Comparison of ENCODE assay signal across 8 cellular contexts in genomic region chr1:234601217-234602017, GRCh38. TPM values are rescaled to one million over a fixed set of nuclear protein-coding genes. Genes with fewer than 3 reads are reported as not detected.
DNase-seq lines count a peak whose midpoint lies in the region; ATAC-seq, FAIRE-seq and TF ChIP-seq lines count a peak whose summit lies in the region.

No MANE protein-coding gene starts in this region.

- H3K36me3 ChIP-seq in GM12878 (ENCODE audit: control insufficient read depth in 2 of 2, insufficient read depth in 2 of 2, low read length in 1 of 2), result peaks cover 0 to 11% of the 10 kb centered on the region in 2 experiments; a peak in 1 of 4 replicates
- H3K36me3 ChIP-seq in aorta (ENCODE audit: control insufficient read depth in 1 of 2, insufficient read depth in 2 of 2, low read length in 1 of 2), result no peaks in the 10 kb centered on the region

- peaks cover 69% of the 10 kb centered on the region for H3K4me1 Mint-ChIP-seq in activated T-cell treated with anti-CD3 and anti-CD28 coated beads, Interleukin-2, amount 50 U/mL, for 4 hours (ENCODE audit: low read depth)

- no peaks in the 10 kb centered on the region for H4K20me1 ChIP-seq in GM12878 (ENCODE audit: control insufficient read depth, insufficient read depth)

- SMC1A ChIA-PET in GM12878 (lab: Charles Lee; ENCODE audit: uncharacterized antibody, unreplicated experiment), result interaction anchor here (0.8 to 9.7 kb wide), 35 partner anchors 8 to 482 kb away, joined by 3 to 81 read pairs (median 4); no protein-coding TSS in a partner anchor

- TF ChIP-seq CTCF in GM12878 (IDR thresholded peaks at IDR 0.05 in 2 of 3, conservative IDR thresholded peaks at IDR 0.05 in 1 of 3; ENCODE audit: control insufficient read depth in 2 of 3, extremely low read depth in 1 of 3, insufficient read depth in 1 of 3, low read depth in 3 of 3, low read length in 3 of 3), result no peak

- no peak for TF ChIP-seq POLR2A in GM12878 (IDR thresholded peaks at IDR 0.05; ENCODE audit: low read depth, low read length)

- intact Hi-C loops in GM12878 (cut with micrococcal nuclease; ENCODE audit: unreplicated experiment), result loop anchor here (1.0 to 10.0 kb wide), 3 partner anchors 102 to 487 kb away; partner anchors contain the start of gene COA6
- intact Hi-C loops in aorta (cut with DNase I), result loop anchor here (5.0 to 10.0 kb wide), 3 partner anchors 69 to 263 kb away; no protein-coding TSS in a partner anchor

- H3K36me3 Mint-ChIP-seq in activated T-cell treated with anti-CD3 and anti-CD28 coated beads, Interleukin-2, amount 50 U/mL, for 4 hours (ENCODE audit: insufficient read depth), result peaks cover 26% of the 10 kb centered on the region

- no peak for ATAC-seq in activated T-cell treated with anti-CD3 and anti-CD28 coated beads, Interleukin-2, amount 50 U/mL, for 4 hours
- ATAC-seq in GM12878 (peak; percentile 26), aorta (ENCODE audit: low FRiP score) (no peak), HG02884 (IDR thresholded peaks at IDR 0.05; ENCODE audit: unreplicated experiment) (no peak)

- no TSS peak for BruUV-seq in GM12878 (replicated peaks; lab: Mats Ljungman, UMichigan)

- in situ Hi-C loops in GM12878 (cut with MboI), result loop anchor here (10.0 kb wide), 1 partner anchor 373 kb away; no protein-coding TSS in a partner anchor

- TF ChIP-seq RAD21 in GM12878 (IDR thresholded peaks at IDR 0.05; ENCODE audit: insufficient read depth, low read depth, low read length), result no peak

- DNase-seq in activated T-cell treated with anti-CD3 and anti-CD28 coated beads, Interleukin-2, amount 50 U/mL, for 4 hours, result no peak
- DNase-seq in activated T-cell treated with anti-CD3 and anti-CD28 coated beads, Interleukin-2, amount 50 U/mL, for 48 hours, result no peak
- DNase-seq in NCI-H69 (lab: John Stamatoyannopoulos, UW) (peak; percentile 81), GM12878 (ENCODE audit: low read depth, low spot score) (no peak), lung microvascular endothelial cell (ENCODE audit: low read depth in 2 of 2) (peak; percentile 43 to 69), aorta (no peak), NCI-H1105 (lab: John Stamatoyannopoulos, UW) (no peak)

- H3K27me3 ChIP-seq in GM12878 (replicated peaks in 1 of 2; ENCODE audit: control insufficient read depth in 2 of 2, insufficient read depth in 2 of 2, low read length in 1 of 2) (no peaks in the 10 kb centered on the region), aorta (ENCODE audit: control insufficient read depth in 1 of 2, insufficient read depth in 2 of 2, low read length in 1 of 2) (no peaks in the 10 kb centered on the region)

- no peak for TF ChIP-seq EP300 in GM12878 (IDR thresholded peaks at IDR 0.05; ENCODE audit: borderline replicate concordance in 1 of 2, control insufficient read depth in 1 of 2, low read depth in 2 of 2, low read length in 2 of 2)

- no peaks in the 10 kb centered on the region for H3K9me3 ChIP-seq in GM12878 (replicated peaks; ENCODE audit: control insufficient read depth, insufficient read depth, low read length)
- H3K9me3 ChIP-seq in aorta (ENCODE audit: control insufficient read depth, low read length), result no peaks in the 10 kb centered on the region

- no peak for FAIRE-seq in GM12878 (lab: Jason Lieb, UNC)

- peaks cover 22% of the 10 kb centered on the region for H3K4me1 ChIP-seq in GM12878 (ENCODE audit: control insufficient read depth, insufficient read depth, low read length)
- H3K4me1 ChIP-seq in aorta (ENCODE audit: control insufficient read depth in 1 of 2, insufficient read depth in 2 of 2, low read length in 2 of 2), result peaks cover 0 to 4% of the 10 kb centered on the region in 2 donors

- POLR2A ChIA-PET in GM12878 (lab: Charles Lee), result interaction anchor here (0.6 to 5.0 kb wide), 17 partner anchors 8 to 378 kb away, joined by 3 to 40 read pairs (median 5); partner anchors contain the start of gene IRF2BP2

- CTCF ChIA-PET in GM12878 (lab: Yijun Ruan, JAX), result interaction anchor here (0.7 to 5.6 kb wide), 14 partner anchors 10 to 492 kb away, joined by 3 to 39 read pairs (median 4); no protein-coding TSS in a partner anchor

- no peak overlapping the region for H3K9ac ChIP-seq in GM12878 (ENCODE audit: control insufficient read depth, insufficient read depth, low read length)

- H3K4me3 ChIP-seq in GM12878 (peak overlapping the region; percentile 56), aorta (ENCODE audit: low read length in 2 of 2) (no peak overlapping the region)

- no peaks in the 10 kb centered on the region for H3K27me3 Mint-ChIP-seq in activated T-cell treated with anti-CD3 and anti-CD28 coated beads, Interleukin-2, amount 50 U/mL, for 4 hours (ENCODE audit: low read depth)

- RAD21 ChIA-PET in GM12878 (lab: Charles Lee; ENCODE audit: unreplicated experiment), result interaction anchor here (0.6 to 6.2 kb wide), 36 partner anchors 10 to 492 kb away, joined by 3 to 65 read pairs (median 6); partner anchors contain the start of gene IRF2BP2

- H3K9me3 Mint-ChIP-seq in activated T-cell treated with anti-CD3 and anti-CD28 coated beads, Interleukin-2, amount 50 U/mL, for 4 hours, result no peaks in the 10 kb centered on the region

- H3K4me2 ChIP-seq in GM12878 (ENCODE audit: control insufficient read depth, insufficient read depth), result peak overlapping the region; percentile 87

- H3K27ac ChIP-seq in GM12878 (ENCODE audit: control insufficient read depth, insufficient read depth) (peak overlapping the region; percentile 1; the same call in 1 of the 2 replicates), aorta (ENCODE audit: low read depth in 1 of 2, low read length in 2 of 2) (peak overlapping the region; percentile 64 to 83)

- H3K4me3 Mint-ChIP-seq in activated T-cell treated with anti-CD3 and anti-CD28 coated beads, Interleukin-2, amount 50 U/mL, for 4 hours, result peak overlapping the region; percentile 73

- H3K79me2 ChIP-seq in GM12878 (ENCODE audit: control insufficient read depth, insufficient read depth, low read length), result peaks cover 55% of the 10 kb centered on the region

- WGBS in GM12878 (ENCODE audit: insufficient coverage, insufficient replicate concordance, low lambda C conversion rate, missing lambda C conversion rate), result 28% methylated on average over 10 of the region's 10 CpGs
- WGBS in aorta, 2 donors, result 13 to 15% methylated on average over 10 of the region's 10 CpGs

- H2AFZ ChIP-seq in GM12878 (ENCODE audit: control insufficient read depth, low read depth, low read length), result no peak overlapping the region

TF ChIP-seq in GM12878, 131 proteins besides CTCF, POLR2A, EP300 and RAD21 (continues in another document):
- no peak for TF ChIP-seq FOXK2 (IDR thresholded peaks at IDR 0.05)
- TF ChIP-seq IRF4 (IDR thresholded peaks at IDR 0.05; ENCODE audit: low read depth, low read length), result no peak
- 0 out of 2 replicates have a peak, but pooled peaks have one; percentile 6 for TF ChIP-seq JUNB (IDR thresholded peaks at IDR 0.05)
- no peak for TF ChIP-seq LARP7 (IDR thresholded peaks at IDR 0.05)
- no peak for TF ChIP-seq ZBTB11 (CRISPR knock-in tag; IDR thresholded peaks at IDR 0.05)
- TF ChIP-seq ZNF24 (IDR thresholded peaks at IDR 0.05), result 0 out of 2 replicates have a peak, but pooled peaks have one; percentile 14
- no peak for TF ChIP-seq PAX8 (IDR thresholded peaks at IDR 0.05)
- TF ChIP-seq POLR2AphosphoS5 (IDR thresholded peaks at IDR 0.05; ENCODE audit: low read length), result peak; percentile 59
- 0 out of 2 replicates have a peak, but pooled peaks have one; percentile 45 for TF ChIP-seq POLR2AphosphoS2 (IDR thresholded peaks at IDR 0.05; ENCODE audit: low read depth, low read length)

RNA-seq across cellular contexts. Expression of gene IRF2BP2, which starts 8.6 kb away (rescaled TPM):
- 10 to 100 TPM; 69.3 to 86.1 (median 75.2) TPM for total RNA-seq in activated T-cell treated with anti-CD3 and anti-CD28 coated beads, Interleukin-2, amount 50 U/mL, for 4 hours
- 219 and 220 TPM in 2 replicates for total RNA-seq in GM12878 (2013; cell fraction: nucleolus; rRNA removed)
- 54.6 and 61.4 TPM in 2 replicates for total RNA-seq in GM12878 (2014; rRNA removed)
- 54.4 and 55.4 TPM in 2 replicates for total RNA-seq in GM12878 (2014; rRNA removed; fragmentation: Illumina TruSeq; extraction: Trizol)
- 114 TPM in 2 replicates for total RNA-seq in GM12878 (2021)
- 26.9 TPM for polyA plus RNA-seq in GM12878 (2011; ENCODE audit: low read depth)
- polyA plus RNA-seq in GM12878 (2011; rRNA removed), result 39.2 and 49.2 TPM in 2 replicates
- polyA plus RNA-seq in GM12878 (2011; cell fraction: cytosol; rRNA removed), result 60.1 and 68.0 TPM in 2 replicates
- polyA plus RNA-seq in GM12878 (2011; cell fraction: nucleus; rRNA removed), result 254 and 345 TPM in 2 replicates
- 63.0 and 95.9 TPM in 2 replicates for polyA plus RNA-seq in GM12878 (2012)
- 23.9 and 64.7 TPM in 2 replicates for polyA plus RNA-seq in GM12878 (2014; fragmentation: Illumina TruSeq; extraction: Trizol)
- 10 to 100 TPM; 26.2 to 28.1 TPM for polyA plus RNA-seq in GM12878 (2014; fragmentation: Nextera tagmentation; extraction: Ambion mirVana)
- 57.6 and 68.9 TPM in 2 replicates for polyA plus RNA-seq in GM12878 (2014; rRNA removed)
- polyA plus RNA-seq in GM12878 (2016; fragmentation: Nextera tagmentation; extraction: Ambion mirVana), result 10 to 100 TPM in 1 of 2 experiments, 1 to 10 TPM in 1; 7.5 to 12.9 TPM
- polyA minus RNA-seq in GM12878 (2011; rRNA and poly(A)+ RNA removed), result 43.9 and 108 TPM in 2 replicates
- polyA minus RNA-seq in GM12878 (2011; cell fraction: cytosol; rRNA and poly(A)+ RNA removed), result 82.8 and 86.3 TPM in 2 replicates
- 96.7 and 119 TPM in 2 replicates for polyA minus RNA-seq in GM12878 (2011; cell fraction: nucleus; rRNA and poly(A)+ RNA removed)
- total RNA-seq in lung microvascular endothelial cell, result 66.3 and 70.2 TPM in 2 replicates
- 100 to 1,000 TPM in 1 of 2 donors, 10 to 100 TPM in 1; 90.6 to 148 TPM for total RNA-seq in aorta
- polyA plus RNA-seq in aorta, result 100 to 1,000 TPM in 1 of 2 donors, 10 to 100 TPM in 1; 36.9 to 123 TPM

Comparison
In these comparisons a context has a peak if more than half of its experiments do, and no peak if none do; other contexts are left out.
1. DNase-seq: peak in NCI-H69 (single experiment) and lung microvascular endothelial cell (2 of 2); none in activated T-cell treated with anti-CD3 and anti-CD28 coated beads, Interleukin-2, amount 50 U/mL, for 4 hours (single experiment), activated T-cell treated with anti-CD3 and anti-CD28 coated beads, Interleukin-2, amount 50 U/mL, for 48 hours (0 of 2), GM12878 (single experiment), aorta (0 of 2) and NCI-H1105 (single experiment).